ENCODE assay signal across 10 cellular contexts in genomic region chr1:31712625-31713024, GRCh38. TPM values are rescaled to one million over a fixed set of nuclear protein-coding genes. Genes with fewer than 3 reads are reported as not detected.
DNase-seq lines count a peak whose midpoint lies in the region; ATAC-seq and TF ChIP-seq lines count a peak whose summit lies in the region.
"Had no signal": no experiment of that assay in that cellular context is flagged by ENCODE, and none has a peak within 500 bp of the region (broad histone marks: within the 10 kb centered on the region; RNA-seq: fewer than 3 reads in every experiment).

No MANE protein-coding gene starts in this region.

- TF ChIP-seq CTCF in colonic mucosa (IDR thresholded peaks at IDR 0.05): no peak

- intact Hi-C loops in colonic mucosa (cut with DNase I): loop anchor here (10.0 kb wide), 1 partner anchor 72 kb away; no protein-coding TSS in a partner anchor

- DNase-seq in LHCN-M2 (ENCODE audit: low read depth): peak; percentile 76
- DNase-seq in colonic mucosa: peak; percentile 73
- peak; percentile 79 for DNase-seq in ureter (ENCODE audit: low spot score)
- DNase-seq: activated CD4-positive, alpha-beta T cell treated with anti-CD3 and anti-CD28 coated beads for 1 hour; cerebellar nuclear complex; NCI-H446 had no signal

- no peak overlapping the region for H3K4me3 ChIP-seq in colonic mucosa
- H3K4me3 ChIP-seq in mesodermal cell (ENCODE audit: extremely low read depth, insufficient read depth, low read length, poor library complexity, severe bottlenecking): no peak overlapping the region

- 50% methylated on average over 1 of the region's 2 CpGs; no CpG with 5 or more reads in 1 of the 2 experiments for WGBS in mesodermal cell (ENCODE audit: insufficient coverage in 2 of 2), 2 experiments

- H3K27me3 ChIP-seq in colonic mucosa: no peaks in the 10 kb centered on the region

- H3K36me3 ChIP-seq in colonic mucosa (no peaks in the 10 kb centered on the region), mesodermal cell (ENCODE audit: control insufficient read depth, insufficient read depth, low read length) (no peaks in the 10 kb centered on the region)

- H3K27ac ChIP-seq in colonic mucosa (peak overlapping the region; percentile 10), mesodermal cell (ENCODE audit: low read depth, low read length, severe bottlenecking) (peak overlapping the region; percentile 92)

- H3K9ac ChIP-seq in colonic mucosa (ENCODE audit: low read depth in 2 of 2, low read length in 2 of 2): no peak overlapping the region

- H3K4me1 ChIP-seq in colonic mucosa (peaks cover 11% of the 10 kb centered on the region), mesodermal cell (ENCODE audit: control insufficient read depth, insufficient read depth, low read length, poor library complexity, severe bottlenecking) (peaks cover 43% of the 10 kb centered on the region)

- no peak for ATAC-seq in HG02885 (IDR thresholded peaks at IDR 0.05; ENCODE audit: poor library complexity, unreplicated experiment)
- ATAC-seq in GM18909 (IDR thresholded peaks at IDR 0.05; ENCODE audit: poor library complexity, unreplicated experiment): no peak
- ATAC-seq in HG03571 (IDR thresholded peaks at IDR 0.05; ENCODE audit: unreplicated experiment): no peak

- H3K9me3 ChIP-seq in colonic mucosa (no peaks in the 10 kb centered on the region), mesodermal cell (ENCODE audit: control insufficient read depth, low read length) (no peaks in the 10 kb centered on the region)

RNA-seq across cellular contexts. Expression of gene COL16A1, which starts 8.8 kb away (rescaled TPM):
- 9.8 and 11.5 TPM in 2 replicates for total RNA-seq in LHCN-M2 (2014; rRNA removed)
- polyA plus RNA-seq in LHCN-M2 (2012): 8.1 TPM
- 10 to 100 TPM in 1 of 2 donors, 1 to 10 TPM in 1; 9.0 to 15.4 TPM for total RNA-seq in colonic mucosa
- polyA plus RNA-seq in mesodermal cell (2013, experiment 1 of 2): 7.2 TPM
- polyA plus RNA-seq in mesodermal cell (2013, experiment 2 of 2): 4.3 TPM
- 110 TPM for total RNA-seq in ureter

RNA-seq across cellular contexts. Expression of gene ADGRB2, which starts 51.5 kb away (rescaled TPM):
- total RNA-seq in LHCN-M2 (2014; rRNA removed) (20.5 and 22.6 TPM in 2 replicates), colonic mucosa (1 to 10 TPM in 1 of 2 donors, under 1 TPM in 1; 0.59 to 1.6 TPM), ureter (7.5 TPM)
- 20.8 TPM for polyA plus RNA-seq in LHCN-M2 (2012)
- 24.5 TPM for polyA plus RNA-seq in mesodermal cell (2013, experiment 1 of 2)
- 18.7 TPM for polyA plus RNA-seq in mesodermal cell (2013, experiment 2 of 2)
